11 cellular contexts compared by ENCODE assay signal in the genomic region with DNA sequence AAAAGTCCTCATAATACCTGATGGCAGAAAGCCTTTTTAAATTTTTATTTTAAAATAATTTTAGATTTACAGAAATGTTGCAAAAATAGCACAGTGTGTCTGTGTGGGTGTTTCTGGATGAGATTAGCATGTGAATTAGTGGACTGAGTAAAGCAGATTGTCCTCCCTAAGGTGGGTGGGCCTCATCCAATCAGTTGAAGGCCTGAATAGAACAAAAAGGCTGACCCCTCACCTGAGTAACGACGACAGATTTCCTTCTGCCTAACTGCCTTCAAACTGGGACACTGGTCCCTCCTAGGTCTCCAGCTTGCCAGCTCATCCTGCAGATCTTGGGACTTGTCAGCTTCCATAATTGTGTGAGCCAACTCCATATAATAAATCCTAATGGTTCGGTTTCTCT.
"Had no signal": no experiment of that assay in that cellular context is flagged by ENCODE, and none has a peak within 500 bp of the region (broad histone marks: within the 10 kb centered on the region; RNA-seq: fewer than 3 reads in every experiment).

No MANE protein-coding gene starts in this region.

- H3K9ac ChIP-seq: GM23248 had no signal

- H3K9me3 ChIP-seq: HAP-1 had no signal

- ATAC-seq: GM23338, HCT116 had no signal

- DNase-seq: GM23248, GOT3, H7, H9, HCEC 1CT, HFFc6 had no signal

- H3K27ac ChIP-seq: GM23248 had no signal

- H3K4me3 ChIP-seq: GM23248, GM23338, HAP-1 had no signal

- H3K4me2 ChIP-seq: GM23338 had no signal

- H3K4me1 ChIP-seq: HAP-1 had no signal

- FAIRE-seq: H1, H54 had no signal

- H2AFZ ChIP-seq: GM23248, GM23338 had no signal
